ENCODE assay signal across 9 cellular contexts in the genomic region with DNA sequence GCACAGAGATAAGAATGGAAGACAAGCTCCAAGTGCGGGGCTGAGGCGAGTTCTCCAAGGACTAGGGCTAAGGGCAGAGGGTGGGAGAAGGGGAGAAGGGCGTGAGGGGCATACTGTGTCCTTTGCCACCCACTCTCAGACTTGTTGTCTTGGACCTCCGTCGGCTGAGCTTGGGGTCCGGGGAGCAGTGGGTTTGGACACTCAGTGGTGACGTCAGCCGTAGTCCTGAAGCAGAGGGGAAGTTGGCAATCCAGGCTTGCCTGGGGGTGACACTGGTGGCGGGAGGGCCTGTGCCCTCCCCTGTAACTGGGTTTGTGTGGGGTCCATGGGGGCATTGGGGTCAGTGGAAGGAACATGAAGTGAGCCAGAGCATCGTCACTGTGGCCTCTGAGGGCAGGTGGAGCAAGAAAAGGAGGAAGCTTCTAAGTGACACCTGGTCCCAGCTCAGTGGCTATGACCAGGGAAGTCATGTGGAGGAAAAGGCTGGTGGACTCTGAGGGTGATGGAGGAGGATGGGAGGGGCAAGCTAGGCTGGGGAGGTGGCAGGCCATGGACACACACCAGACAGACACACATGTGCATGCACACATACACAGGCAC. TPM values are rescaled to one million over a fixed set of nuclear protein-coding genes. Genes with fewer than 3 reads are reported as not detected.
DNase-seq lines count a peak whose midpoint lies in the region; ATAC-seq and TF ChIP-seq lines count a peak whose summit lies in the region.
"Had no signal": no experiment of that assay in that cellular context is flagged by ENCODE, and none has a peak within 500 bp of the region (broad histone marks: within the 10 kb centered on the region; RNA-seq: fewer than 3 reads in every experiment).

No MANE protein-coding gene starts in this region.

- H3K79me2 ChIP-seq in mammary epithelial cell (ENCODE audit: insufficient read depth, low read length), result peaks cover 75% of the 10 kb centered on the region

- H3K36me3 Mint-ChIP-seq in natural killer cell treated with Interleukin-12 subunit alpha and Interleukin-12 subunit beta and Interleukin-15 and Interleukin-18, amount 100 ng/mL, for 72 hours, result no peaks in the 10 kb centered on the region

- CTCF ChIA-PET in mammary epithelial cell (lab: Charles Lee; ENCODE audit: low non-redundant PET), result no interaction called here

- intact Hi-C loops in mammary epithelial cell (cut with micrococcal nuclease), result no loop called here

- H3K4me1 Mint-ChIP-seq in natural killer cell treated with Interleukin-12 subunit alpha and Interleukin-12 subunit beta and Interleukin-15 and Interleukin-18, amount 100 ng/mL, for 72 hours (ENCODE audit: low read depth in 2 of 2), result peaks cover 58 to 60% of the 10 kb centered on the region in 2 donors

- H2AFZ ChIP-seq in mammary epithelial cell (ENCODE audit: low read depth, low read length), result no peak overlapping the region

- DNase-seq in CD1c-positive myeloid dendritic cell (ENCODE audit: extremely low spot score), result peak; percentile 76
- DNase-seq in KBM-7, result peak; percentile 79
- DNase-seq in mammary epithelial cell, result no peak
- no peak for DNase-seq in natural killer cell treated with Interleukin-12 subunit alpha and Interleukin-12 subunit beta and Interleukin-15 and Interleukin-18, amount 100 ng/mL, for 72 hours (ENCODE audit: low spot score)
- DNase-seq in dermis blood vessel endothelial cell, result no peak
- DNase-seq in NCI-H2171 (lab: John Stamatoyannopoulos, UW), result no peak
- DNase-seq in NCI-H2029 treated with DMSO at 0.1 percent for 48 hours (lab: John Stamatoyannopoulos, UW), result no peak
- DNase-seq: activated CD4-positive, CD25-positive, alpha-beta regulatory T cell treated with anti-CD3 and anti-CD28 coated beads, Interleukin-2, amount 50 U/mL, for 72 hours had no signal

- H3K27me3 Mint-ChIP-seq in natural killer cell treated with Interleukin-12 subunit alpha and Interleukin-12 subunit beta and Interleukin-15 and Interleukin-18, amount 100 ng/mL, for 72 hours, result no peaks in the 10 kb centered on the region

- TF ChIP-seq CTCF in mammary epithelial cell (conservative IDR thresholded peaks at IDR 0.05 in 1 of 2, IDR thresholded peaks at IDR 0.05 in 1 of 2; ENCODE audit: extremely low read depth in 1 of 2, insufficient read depth in 1 of 2, low read depth in 1 of 2, low read length in 2 of 2), result no peak

- in situ Hi-C loops in KBM-7 (cut with MboI; ENCODE audit: low pct_unique_long_range_greater_than_20kb, low sequenced_read_pairs), result no loop called here
- in situ Hi-C loops in mammary epithelial cell (cut with MboI; ENCODE audit: low sequenced_read_pairs in 2 of 2), result no loop called here

- 80% methylated on average over 10 of the region's 10 CpGs for WGBS in mammary epithelial cell (ENCODE audit: low coverage, missing lambda C conversion rate)

- H3K27ac ChIP-seq in mammary epithelial cell (ENCODE audit: insufficient read depth, low read depth, low read length), result peak overlapping the region; percentile 90

- no peaks in the 10 kb centered on the region for H3K27me3 ChIP-seq in mammary epithelial cell (ENCODE audit: insufficient read depth, low read length)

- no peaks in the 10 kb centered on the region for H3K9me3 ChIP-seq in mammary epithelial cell (replicated peaks; ENCODE audit: insufficient read depth, low read length)

- H3K36me3 ChIP-seq in mammary epithelial cell (ENCODE audit: insufficient read depth, low read length), result no peaks in the 10 kb centered on the region

- H3K4me1 ChIP-seq in mammary epithelial cell (ENCODE audit: insufficient read depth, low read length), result peaks cover 35% of the 10 kb centered on the region

- no peaks in the 10 kb centered on the region for H4K20me1 ChIP-seq in mammary epithelial cell (ENCODE audit: insufficient read depth, low read length)

- H3K4me3 ChIP-seq in mammary epithelial cell (replicated peaks in 1 of 3; ENCODE audit: insufficient read depth in 1 of 3, low read depth in 2 of 3, low read length in 3 of 3), result no peak overlapping the region

- ATAC-seq in natural killer cell treated with Interleukin-12 subunit alpha and Interleukin-12 subunit beta and Interleukin-15 and Interleukin-18, amount 100 ng/mL, for 72 hours, result no peak
- ATAC-seq in HG03135 (IDR thresholded peaks at IDR 0.05; ENCODE audit: unreplicated experiment), result no peak

- H3K4me3 Mint-ChIP-seq in natural killer cell treated with Interleukin-12 subunit alpha and Interleukin-12 subunit beta and Interleukin-15 and Interleukin-18, amount 100 ng/mL, for 72 hours, result peak overlapping the region; percentile 26

- no peak overlapping the region for H3K9ac ChIP-seq in mammary epithelial cell (ENCODE audit: insufficient read depth, low read length)

- H3K9me3 Mint-ChIP-seq in natural killer cell treated with Interleukin-12 subunit alpha and Interleukin-12 subunit beta and Interleukin-15 and Interleukin-18, amount 100 ng/mL, for 72 hours, result no peaks in the 10 kb centered on the region

- H3K27ac Mint-ChIP-seq in natural killer cell treated with Interleukin-12 subunit alpha and Interleukin-12 subunit beta and Interleukin-15 and Interleukin-18, amount 100 ng/mL, for 72 hours, result peak overlapping the region; percentile 69 to 78

- dilution Hi-C loops in mammary epithelial cell (cut with HindIII; ENCODE audit: low sequenced_read_pairs), result no loop called here

- no peak overlapping the region for H3K4me2 ChIP-seq in mammary epithelial cell (ENCODE audit: insufficient read depth, low read depth, low read length)

- BruUV-seq in mammary epithelial cell (replicated peaks; lab: Mats Ljungman, UMichigan), result no TSS peak

RNA-seq across cellular contexts. Expression of gene CD99, which starts 17.6 kb away (rescaled TPM):
- 10 to 100 TPM; 27.0 to 66.4 TPM for total RNA-seq in mammary epithelial cell
- 91.6 TPM for polyA plus RNA-seq in mammary epithelial cell
- 122 TPM for polyA minus RNA-seq in mammary epithelial cell
- 100 to 1,000 TPM; 121 to 159 TPM for total RNA-seq in natural killer cell treated with Interleukin-12 subunit alpha and Interleukin-12 subunit beta and Interleukin-15 and Interleukin-18, amount 100 ng/mL, for 72 hours
- 194 and 216 TPM in 2 replicates for total RNA-seq in dermis blood vessel endothelial cell

RNA-seq across cellular contexts. Expression of gene XG, which starts 43.1 kb away (rescaled TPM):
- total RNA-seq in mammary epithelial cell (1 to 10 TPM; 2.2 to 7.2 TPM), dermis blood vessel endothelial cell (under 0.01 TPM in 1 of 2 replicates, not detected in the other)
- polyA plus RNA-seq in mammary epithelial cell, result 0.11 TPM
- polyA minus RNA-seq in mammary epithelial cell, result not detected
- total RNA-seq in natural killer cell treated with Interleukin-12 subunit alpha and Interleukin-12 subunit beta and Interleukin-15 and Interleukin-18, amount 100 ng/mL, for 72 hours, result not detected

Comparison
In these comparisons a context has a peak if more than half of its experiments do, and no peak if none do; other contexts are left out.
1. DNase-seq: peak in CD1c-positive myeloid dendritic cell (single experiment) and KBM-7 (single experiment); none in mammary epithelial cell (single experiment), natural killer cell treated with Interleukin-12 subunit alpha and Interleukin-12 subunit beta and Interleukin-15 and Interleukin-18, amount 100 ng/mL, for 72 hours (single experiment), dermis blood vessel endothelial cell (single experiment), NCI-H2171 (single experiment) and NCI-H2029 treated with DMSO at 0.1 percent for 48 hours (single experiment).